22 cellular contexts compared by ENCODE assay signal in genomic region chr10:121005948-121006587, GRCh38.
"Had no signal": no experiment of that assay in that cellular context is flagged by ENCODE, and none has a peak within 500 bp of the region (broad histone marks: within the 10 kb centered on the region; RNA-seq: fewer than 3 reads in every experiment).

No MANE protein-coding gene starts in this region.

- H3K27ac ChIP-seq: coronary artery, dorsolateral prefrontal cortex, epithelial cell of prostate, esophagus squamous epithelium, gastroesophageal sphincter, heart right ventricle, left lung had no signal

- H3K27me3 ChIP-seq: esophagus squamous epithelium, gastroesophageal sphincter, heart right ventricle, left lung had no signal

- H3K27ac Mint-ChIP-seq: memory B cell had no signal

- ATAC-seq: esophagus mucosa, gastroesophageal sphincter, heart right ventricle, left cardiac atrium, left lung, left ventricle myocardium superior had no signal

- H3K4me1 Mint-ChIP-seq: memory B cell had no signal

- H3K4me3 Mint-ChIP-seq: memory B cell had no signal

- H3K36me3 Mint-ChIP-seq: memory B cell had no signal

- H3K4me3 ChIP-seq: coronary artery, dorsolateral prefrontal cortex, esophagus squamous epithelium, gastroesophageal sphincter, heart right ventricle, left lung, lung had no signal

- H3K36me3 ChIP-seq: esophagus squamous epithelium, gastroesophageal sphincter, heart right ventricle, left lung had no signal

- H3K27me3 Mint-ChIP-seq: memory B cell had no signal

- H3K4me1 ChIP-seq: gastroesophageal sphincter, heart right ventricle, left lung had no signal

- DNase-seq: dermis blood vessel endothelial cell; dorsolateral prefrontal cortex; effector CD4-positive, alpha-beta T cell; effector memory CD4-positive, alpha-beta T cell; erythroblast; esophagus squamous epithelium; foreskin fibroblast; foreskin melanocyte; heart right ventricle; hippocampal formation; left cardiac atrium; left lung; left ventricle myocardium superior; mammary epithelial cell; mesendoderm; midbrain had no signal
